ENCODE assay signal across 1 cellular context in genomic region chr5:133111299-133111698, GRCh38.
A peak's percentile ranks its signal among the peaks of the same experiment; 100 is the strongest.
TF ChIP-seq lines count a peak whose summit lies in the region.

No MANE protein-coding gene starts in this region.

TF ChIP-seq in HEK293, 187 proteins besides CTCF, POLR2A, EP300 and RAD21 (continued from another document):
- TF ChIP-seq PRDM2 (tag by site-specific recombination; IDR thresholded peaks at IDR 0.05; ENCODE audit: borderline replicate concordance) (no peak), HOXC10 (CRISPR knock-in tag; IDR thresholded peaks at IDR 0.05) (no peak), SALL2 (tag by site-specific recombination; IDR thresholded peaks at IDR 0.05; ENCODE audit: borderline replicate concordance) (no peak), KLF9 (tag by site-specific recombination; IDR thresholded peaks at IDR 0.05; ENCODE audit: low read depth) (no peak), ZNF785 (tag by site-specific recombination; IDR thresholded peaks at IDR 0.05) (no peak), ZNF426 (tag by site-specific recombination; IDR thresholded peaks at IDR 0.05) (no peak), KLF10 (tag by site-specific recombination; IDR thresholded peaks at IDR 0.05) (no peak), ZSCAN4 (tag by site-specific recombination; IDR thresholded peaks at IDR 0.05) (no peak), ZNF76 (tag by site-specific recombination; IDR thresholded peaks at IDR 0.05; ENCODE audit: borderline replicate concordance, low read depth) (0 out of 2 replicates have a peak, but pooled peaks have one; percentile 29), ZBTB8A (tag by site-specific recombination; IDR thresholded peaks at IDR 0.05) (no peak), HIC1 (tag by site-specific recombination; IDR thresholded peaks at IDR 0.05) (no peak), ZNF114 (tag by site-specific recombination; IDR thresholded peaks at IDR 0.05) (no peak), ZNF302 (tag by site-specific recombination; IDR thresholded peaks at IDR 0.05; ENCODE audit: low read depth) (no peak), ZNF768 (tag by site-specific recombination; IDR thresholded peaks at IDR 0.05) (no peak), ZNF776 (tag by site-specific recombination; IDR thresholded peaks at IDR 0.05; ENCODE audit: borderline replicate concordance) (no peak), FEZF1 (tag by site-specific recombination; IDR thresholded peaks at IDR 0.05) (no peak), ZNF488 (tag by site-specific recombination; IDR thresholded peaks at IDR 0.05) (no peak), SCRT1 (tag by site-specific recombination; IDR thresholded peaks at IDR 0.05; ENCODE audit: borderline replicate concordance) (no peak), ZNF366 (tag by site-specific recombination; conservative IDR thresholded peaks at IDR 0.05) (no peak), ZNF157 (tag by site-specific recombination; IDR thresholded peaks at IDR 0.05) (no peak), ZNF747 (tag by site-specific recombination; IDR thresholded peaks at IDR 0.05) (no peak), ZBTB26 (tag by site-specific recombination; optimal IDR thresholded peaks at IDR 0.05) (peak; percentile 4), KLF1 (tag by site-specific recombination; IDR thresholded peaks at IDR 0.05) (no peak)
